ENCODE assay signal across 15 cellular contexts in the genomic region with DNA sequence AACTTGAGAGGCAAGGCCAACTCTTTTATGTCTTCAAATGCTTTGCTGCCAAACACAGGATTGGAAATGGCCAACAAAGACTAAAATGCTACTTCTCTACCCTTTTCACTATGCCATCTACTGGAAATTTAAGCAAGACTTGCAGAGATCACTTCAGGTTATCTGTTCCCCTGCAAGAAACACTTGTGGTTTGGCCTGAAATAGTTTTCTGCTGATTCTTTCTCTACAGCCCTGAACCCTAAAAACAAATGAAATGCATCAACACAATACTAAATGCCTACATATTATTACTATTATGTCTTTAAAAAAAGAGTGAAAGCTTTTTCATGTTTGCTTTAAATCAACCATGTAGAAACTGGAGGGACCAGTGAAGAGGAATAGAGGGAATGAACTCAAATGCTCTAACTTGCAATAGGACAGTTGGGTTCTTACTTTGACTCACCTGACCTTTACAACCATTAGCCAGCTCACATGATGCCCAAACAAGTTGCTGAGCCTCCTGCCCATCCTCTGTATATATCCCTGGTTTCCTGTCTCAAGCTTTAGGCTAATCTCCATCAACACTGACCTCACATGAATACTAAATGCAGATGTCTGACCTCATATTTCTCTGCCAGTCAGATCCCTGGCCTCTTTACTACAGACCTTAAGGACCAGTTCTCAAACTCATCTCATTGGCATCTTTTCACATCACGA. TPM values are rescaled to one million over a fixed set of nuclear protein-coding genes. Genes with fewer than 3 reads are reported as not detected.
DNase-seq lines count a peak whose midpoint lies in the region; ATAC-seq, FAIRE-seq and TF ChIP-seq lines count a peak whose summit lies in the region.
"Had no signal": no experiment of that assay in that cellular context is flagged by ENCODE, and none has a peak within 500 bp of the region (broad histone marks: within the 10 kb centered on the region; RNA-seq: fewer than 3 reads in every experiment).

No MANE protein-coding gene starts in this region.

- H3K9me3 ChIP-seq in K562 (replicated peaks; ENCODE audit: control insufficient read depth, insufficient read depth, low read depth, low read length) (no peaks in the 10 kb centered on the region), osteoblast (ENCODE audit: low read depth, low read length) (no peaks in the 10 kb centered on the region), uterus (no peaks in the 10 kb centered on the region)
- H3K9me3 ChIP-seq: ovary had no signal

- POLR2A ChIA-PET in K562 (lab: Yijun Ruan, JAX) = interaction anchor here (1.7 kb wide), 1 partner anchor 17 kb away, joined by 4 read pairs; the partner anchor contains the start of gene ADAM17

- no peaks in the 10 kb centered on the region for H3K27me3 ChIP-seq in K562 (ENCODE audit: control insufficient read depth in 2 of 2, insufficient read depth in 2 of 2, low read length in 2 of 2)
- H3K27me3 ChIP-seq in osteoblast (ENCODE audit: insufficient read depth, low read length) = no peaks in the 10 kb centered on the region
- no peaks in the 10 kb centered on the region for H3K27me3 ChIP-seq in uterus
- H3K27me3 ChIP-seq: foreskin keratinocyte, ovary had no signal

- 23% methylated on average over 1 of the region's 1 CpG for WGBS in K562 (ENCODE audit: insufficient coverage, low coverage, missing lambda C conversion rate)

- in situ Hi-C loops in K562 (cut with MboI) = no loop called here

- H3K4me3 ChIP-seq in K562 (no peak overlapping the region), osteoblast (ENCODE audit: insufficient read depth, low read length) (no peak overlapping the region), uterus (no peak overlapping the region)
- H3K4me3 ChIP-seq: ovary had no signal

- TF ChIP-seq POLR2A in K562 (conservative IDR thresholded peaks at IDR 0.05) = no peak
- no peak for TF ChIP-seq POLR2A in uterus (IDR thresholded peaks at IDR 0.05)

- H3K4me1 ChIP-seq in K562 (replicated peaks in 1 of 2; ENCODE audit: control insufficient read depth in 2 of 2, insufficient read depth in 2 of 2, low read length in 2 of 2) (peaks cover 0 to 13% of the 10 kb centered on the region in 2 experiments; a peak in 2 of 5 replicates), osteoblast (ENCODE audit: insufficient read depth, low read length) (peaks cover 13% of the 10 kb centered on the region), uterus (no peaks in the 10 kb centered on the region)
- H3K4me1 ChIP-seq: foreskin keratinocyte had no signal

- H4K20me1 ChIP-seq in K562 (replicated peaks; ENCODE audit: control insufficient read depth, insufficient read depth, low read length) (no peaks in the 10 kb centered on the region), osteoblast (ENCODE audit: insufficient read depth, low read length) (no peaks in the 10 kb centered on the region)

- no peak for TF ChIP-seq RAD21 in K562 (CRISPR knock-in tag; conservative IDR thresholded peaks at IDR 0.05 in 1 of 2, IDR thresholded peaks at IDR 0.05 in 1 of 2)

- TF ChIP-seq CTCF in K562 (IDR thresholded peaks at IDR 0.05 in 2 of 3, conservative IDR thresholded peaks at IDR 0.05 in 1 of 3; ENCODE audit: insufficient read depth in 2 of 3, low read depth in 1 of 3, low read length in 3 of 3) (0 out of 6 replicates have a peak, but pooled peaks of 1 of the 3 experiments have one; percentile 4), osteoblast (IDR thresholded peaks at IDR 0.05; ENCODE audit: extremely low read depth, low read depth, low read length) (no peak), uterus (IDR thresholded peaks at IDR 0.05) (no peak)

- H3K27ac ChIP-seq in K562 (ENCODE audit: extremely low read depth, low read depth, low read length) (no peak overlapping the region), osteoblast (ENCODE audit: low read depth, low read length) (no peak overlapping the region), uterus (no peak overlapping the region)
- H3K27ac ChIP-seq: foreskin keratinocyte, ovary had no signal

- H3K79me2 ChIP-seq in K562 (ENCODE audit: control insufficient read depth, insufficient read depth, low read length) (no peaks in the 10 kb centered on the region), osteoblast (ENCODE audit: insufficient read depth, low read length) (no peaks in the 10 kb centered on the region)

- no peak; the same call in 2 of the 3 replicates for ATAC-seq in K562
- ATAC-seq in left colon = no peak
- ATAC-seq: foreskin keratinocyte had no signal

- DNase-seq in ELR (ENCODE audit: low read depth) = peak; percentile 64
- peak; percentile 76 for DNase-seq in M059J (ENCODE audit: low read depth)
- DNase-seq in K562 (ENCODE audit: extremely low read depth in 1 of 4, low spot score in 3 of 4) = no peak
- peak; percentile 58 for DNase-seq in osteoblast (ENCODE audit: insufficient read length, low spot score, missing footprints)
- DNase-seq in ureter (ENCODE audit: low spot score) = no peak
- DNase-seq in uterus = no peak
- DNase-seq in left colon = no peak
- DNase-seq: activated CD4-positive, CD25-positive, alpha-beta regulatory T cell; amniotic stem cell; CD4-positive, CD25-positive, alpha-beta regulatory T cell; dermis blood vessel endothelial cell; midbrain; NCI-H2081; ovary had no signal

- BruUV-seq in K562 (replicated peaks; lab: Mats Ljungman, UMichigan) = no TSS peak

- intact Hi-C loops in K562 (cut with micrococcal nuclease) (loop anchor here (5.0 kb wide), 1 partner anchor 164 kb away; no protein-coding TSS in a partner anchor), uterus (cut with DNase I; ENCODE audit: low total_unique reads) (no loop called here), left colon (cut with DNase I, micrococcal nuclease) (no loop called here)

- no peaks in the 10 kb centered on the region for H3K36me3 ChIP-seq in K562 (ENCODE audit: control insufficient read depth, insufficient read depth, low read length)
- no peaks in the 10 kb centered on the region for H3K36me3 ChIP-seq in osteoblast (ENCODE audit: insufficient read depth, low read length)
- H3K36me3 ChIP-seq in uterus = no peaks in the 10 kb centered on the region
- H3K36me3 ChIP-seq: ovary had no signal

- H2AFZ ChIP-seq in K562 (ENCODE audit: low read depth, low read length) (peak overlapping the region; percentile 42; the same call in 1 of the 2 replicates), osteoblast (ENCODE audit: low read length) (no peak overlapping the region)

- no peaks in the 10 kb centered on the region for H3K9me1 ChIP-seq in K562 (ENCODE audit: control insufficient read depth, insufficient read depth, low read length)

- CTCF ChIA-PET in K562 (lab: Yijun Ruan, JAX; ENCODE audit: low intra/inter-chr PET ratio) = interaction anchor here (0.7 kb wide), 1 partner anchor 9 kb away, joined by 3 read pairs; no protein-coding TSS in a partner anchor

- peak; percentile 29 for FAIRE-seq in K562 (lab: Jason Lieb, UNC)

- H3K4me2 ChIP-seq in K562 (ENCODE audit: insufficient read depth, low read length) (no peak overlapping the region), osteoblast (ENCODE audit: insufficient read depth, low read length) (no peak overlapping the region)

- TF ChIP-seq EP300 in K562 (IDR thresholded peaks at IDR 0.05; ENCODE audit: low read length) = peak; percentile 9; the same call in 1 of the 2 replicates

- H3K9ac ChIP-seq in K562 (ENCODE audit: insufficient read depth in 1 of 2, low read depth in 2 of 2, low read length in 2 of 2) = no peak overlapping the region

RNA-seq across cellular contexts. Expression of gene ADAM17, which starts 17.5 kb away (rescaled TPM):
- 27.6 and 34.0 TPM in 2 replicates for total RNA-seq in M059J (2014; rRNA removed; shearing (Covaris generic))
- 65.9 and 125 TPM in 2 replicates for total RNA-seq in K562 (2011; cell fraction: chromatin; rRNA removed; ENCODE audit: low replicate concordance)
- 40.0 and 49.9 TPM in 2 replicates for total RNA-seq in K562 (2011; cell fraction: nucleolus; rRNA removed)
- 73.1 and 114 TPM in 2 replicates for total RNA-seq in K562 (2011; cell fraction: nucleoplasm; rRNA removed)
- total RNA-seq in K562 (2014; rRNA removed) (19.0 and 19.6 TPM in 2 replicates), K562 (2014; rRNA removed; fragmentation: Illumina TruSeq; extraction: Trizol) (28.1 and 33.7 TPM in 2 replicates), K562 (2015; rRNA removed; fragmentation: Illumina TruSeq; extraction: Trizol) (27.1 and 28.5 TPM in 2 replicates), K562 (2021) (27.9 and 30.0 TPM in 2 replicates), osteoblast (53.6 and 69.1 TPM in 2 replicates), ureter (41.7 TPM), uterus (10 to 100 TPM in 3 of 4 donors, 1 to 10 TPM in 1; 7.7 to 47.0 (median 27.7) TPM), left colon (10 to 100 TPM; 21.3 to 22.0 TPM)
- polyA plus RNA-seq in K562 (2011; rRNA removed) (11.8 and 12.8 TPM in 2 replicates), K562 (2014; fragmentation: Illumina TruSeq; extraction: Trizol) (21.5 and 22.1 TPM in 2 replicates), K562 (2014; fragmentation: Nextera tagmentation; extraction: Ambion mirVana) (1 to 10 TPM; 5.8 to 7.8 TPM), K562 (2014; rRNA removed) (15.2 and 16.4 TPM in 2 replicates)
- 3.0 and 5.7 TPM in 2 replicates for polyA plus RNA-seq in K562 (2011; cell fraction: cytosol; rRNA removed)
- polyA plus RNA-seq in K562 (2011; cell fraction: nucleus; rRNA removed) = 13.6 and 15.4 TPM in 2 replicates
- 21.8 and 24.0 TPM in 2 replicates for polyA plus RNA-seq in K562 (2012)
- polyA minus RNA-seq in K562 (2011; rRNA and poly(A)+ RNA removed) = 41.0 and 44.7 TPM in 2 replicates
- 9.7 and 12.0 TPM in 2 replicates for polyA minus RNA-seq in K562 (2011; cell fraction: cytosol; rRNA and poly(A)+ RNA removed)
- 13.3 and 27.4 TPM in 2 replicates for polyA minus RNA-seq in K562 (2011; cell fraction: nucleus; rRNA and poly(A)+ RNA removed)

RNA-seq across cellular contexts. Expression of gene YWHAQ, which starts 57.6 kb away (rescaled TPM):
- 580 and 670 TPM in 2 replicates for total RNA-seq in M059J (2014; rRNA removed; shearing (Covaris generic))
- total RNA-seq in K562 (2011; cell fraction: chromatin; rRNA removed; ENCODE audit: low replicate concordance) = 25.2 and 50.9 TPM in 2 replicates
- 29.5 and 31.5 TPM in 2 replicates for total RNA-seq in K562 (2011; cell fraction: nucleolus; rRNA removed)
- total RNA-seq in K562 (2011; cell fraction: nucleoplasm; rRNA removed) = 48.2 and 73.2 TPM in 2 replicates
- total RNA-seq in K562 (2014; rRNA removed) (97.7 and 108 TPM in 2 replicates), K562 (2014; rRNA removed; fragmentation: Illumina TruSeq; extraction: Trizol) (276 and 301 TPM in 2 replicates), K562 (2015; rRNA removed; fragmentation: Illumina TruSeq; extraction: Trizol) (191 and 203 TPM in 2 replicates), K562 (2021) (263 and 267 TPM in 2 replicates), osteoblast (242 and 285 TPM in 2 replicates), ureter (225 TPM), uterus (100 to 1,000 TPM; 155 to 275 (median 254) TPM), left colon (100 to 1,000 TPM; 163 to 227 TPM)
- polyA plus RNA-seq in K562 (2011; rRNA removed) (245 and 359 TPM in 2 replicates), K562 (2014; fragmentation: Illumina TruSeq; extraction: Trizol) (218 and 243 TPM in 2 replicates), K562 (2014; fragmentation: Nextera tagmentation; extraction: Ambion mirVana) (10 to 100 TPM; 63.1 to 79.2 TPM), K562 (2014; rRNA removed) (151 and 178 TPM in 2 replicates)
- 102 and 143 TPM in 2 replicates for polyA plus RNA-seq in K562 (2011; cell fraction: cytosol; rRNA removed)
- polyA plus RNA-seq in K562 (2011; cell fraction: nucleus; rRNA removed) = 48.6 and 76.4 TPM in 2 replicates
- 186 and 231 TPM in 2 replicates for polyA plus RNA-seq in K562 (2012)
- 327 and 372 TPM in 2 replicates for polyA minus RNA-seq in K562 (2011; rRNA and poly(A)+ RNA removed)
- polyA minus RNA-seq in K562 (2011; cell fraction: cytosol; rRNA and poly(A)+ RNA removed) = 162 and 201 TPM in 2 replicates
- polyA minus RNA-seq in K562 (2011; cell fraction: nucleus; rRNA and poly(A)+ RNA removed) = 20.7 and 42.0 TPM in 2 replicates

Comparison
In these comparisons a context has a peak if more than half of its experiments do, and no peak if none do; other contexts are left out.
1. DNase-seq: peak in ELR (single experiment), M059J (single experiment) and osteoblast (single experiment); none in K562 (0 of 4), ureter (single experiment), uterus (0 of 2) and left colon (0 of 2).